ENCODE assay signal across 27 cellular contexts in the genomic region with DNA sequence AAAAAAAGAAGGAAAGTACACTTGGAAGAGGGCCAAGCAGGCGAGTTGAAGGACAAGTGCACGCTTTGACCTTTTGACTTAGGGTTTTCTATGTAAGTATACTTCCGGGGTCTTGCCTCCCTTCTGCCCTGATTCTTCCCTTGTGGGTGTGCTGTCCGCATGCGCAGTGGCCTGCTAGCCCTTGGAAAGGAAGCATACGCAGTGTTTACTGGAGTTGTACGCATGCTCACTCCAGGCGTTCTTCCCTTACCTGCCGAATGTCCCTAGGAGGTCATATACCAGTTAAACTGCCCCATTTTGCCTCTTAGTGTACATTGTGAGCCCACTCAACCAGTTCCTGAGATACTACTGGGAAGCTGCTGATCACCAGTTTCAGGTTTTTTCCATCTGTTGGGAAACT.
"Had no signal": no experiment of that assay in that cellular context is flagged by ENCODE, and none has a peak within 500 bp of the region (broad histone marks: within the 10 kb centered on the region; RNA-seq: fewer than 3 reads in every experiment).

No MANE protein-coding gene starts in this region.

- H3K4me3 ChIP-seq: heart left ventricle, left lung, lower lobe of right lung, neural progenitor cell, ovary, right atrium auricular region, skin epidermis, stomach, thoracic aorta, tibial artery, upper lobe of left lung had no signal

- DNase-seq: heart left ventricle; hypothalamus; immature natural killer cell; kidney; left colon; left lung; lower lobe of right lung; mammary epithelial cell; mesenchymal stem cell; naive thymus-derived CD8-positive, alpha-beta T cell; occipital lobe; ovary; stimulated activated CD4-positive, alpha-beta T cell treated with anti-CD3 and anti-CD28 coated beads, Interleukin-12 subunit alpha, Interleukin-12 subunit beta, amount 100 ng/mL, for 4 hours; stimulated activated CD4-positive, alpha-beta T cell treated with anti-CD3 and anti-CD28 coated beads, Interleukin-15, amount 100 ng/mL, for 24 hours; stimulated activated CD4-positive, alpha-beta T cell treated with anti-CD3 and anti-CD28 coated beads, Interleukin-2, amount 100 ng/mL, for 24 hours; stimulated activated CD4-positive, alpha-beta T cell treated with anti-CD3 and anti-CD28 coated beads, Interleukin-4, amount 100 ng/mL, for 1 hour; stimulated activated naive B cell treated with anti-CD40 and anti-IgM and Interleukin-4, amounts not matched to agents 10 μg/mL and 1 μg/mL and 100 μg/mL, for 72 hours; stimulated activated naive CD8-positive, alpha-beta T cell treated with anti-CD3 and anti-CD28 coated beads, Interleukin-15, Interleukin-2, amounts not matched to agents 100 U/mL and 50 U/mL, for 24 hours; stomach; tibial artery had no signal

- ATAC-seq: heart left ventricle; left colon; naive thymus-derived CD8-positive, alpha-beta T cell; stimulated activated naive B cell treated with anti-CD40 and anti-IgM and Interleukin-4, amounts not matched to agents 10 μg/mL and 1 μg/mL and 100 μg/mL, for 72 hours; stimulated activated naive CD8-positive, alpha-beta T cell treated with anti-CD3 and anti-CD28 coated beads, Interleukin-15, Interleukin-2, amounts not matched to agents 100 U/mL and 50 U/mL, for 24 hours had no signal

- H2AFZ ChIP-seq: neural progenitor cell had no signal

- H3K4me2 ChIP-seq: neural progenitor cell had no signal

- H3K9ac ChIP-seq: neural progenitor cell had no signal

- H3K36me3 ChIP-seq: heart left ventricle, left lung, lower lobe of right lung, neural progenitor cell, neutrophil, ovary, right atrium auricular region, stomach, thoracic aorta, tibial artery, upper lobe of left lung had no signal

- H3K27ac ChIP-seq: left lung, lower lobe of right lung, neural progenitor cell, neutrophil, ovary, right atrium auricular region, thoracic aorta, tibial artery, upper lobe of left lung had no signal

- H3K27me3 ChIP-seq: heart left ventricle, left lung, neural progenitor cell, neutrophil, ovary, right atrium auricular region, stomach, tibial artery, upper lobe of left lung had no signal

- H3K4me1 ChIP-seq: neural progenitor cell, right atrium auricular region, tibial artery had no signal

- H3K9me3 ChIP-seq: left lung, lower lobe of right lung, neutrophil, ovary, right atrium auricular region, thoracic aorta, tibial artery, upper lobe of left lung had no signal

- FAIRE-seq: islet of Langerhans, kidney had no signal
